29 cellular contexts compared by ENCODE assay signal in genomic region chr2:99373144-99373543, GRCh38.
"Had no signal": no experiment of that assay in that cellular context is flagged by ENCODE, and none has a peak within 500 bp of the region (broad histone marks: within the 10 kb centered on the region; RNA-seq: fewer than 3 reads in every experiment).

No MANE protein-coding gene starts in this region.

- H3K4me3 ChIP-seq: ascending aorta had no signal

- H3K9me3 Mint-ChIP-seq: effector memory CD8-positive, alpha-beta T cell had no signal

- H3K27me3 ChIP-seq: ascending aorta had no signal

- H3K27me3 Mint-ChIP-seq: activated CD4-positive, alpha-beta T cell treated with anti-CD3 and anti-CD28 coated beads, Interleukin-2, amount 10 ng/mL, durations not matched to agents 7 days and 5 days; activated CD8-positive, alpha-beta T cell treated with anti-CD3 and anti-CD28 coated beads for 36 hours; activated naive CD4-positive, alpha-beta T cell treated with anti-CD3 and anti-CD28 coated beads, Interleukin-2, amount 10 ng/mL, durations not matched to agents 7 days and 5 days; activated naive CD8-positive, alpha-beta T cell treated with anti-CD3 and anti-CD28 coated beads, Interleukin-2, amount 10 ng/mL, durations not matched to agents 7 days and 5 days; brain; central memory CD8-positive, alpha-beta T cell; effector memory CD8-positive, alpha-beta T cell had no signal

- H3K4me3 Mint-ChIP-seq: activated CD4-positive, alpha-beta T cell treated with anti-CD3 and anti-CD28 coated beads, Interleukin-2, amount 10 ng/mL, durations not matched to agents 7 days and 5 days; activated CD8-positive, alpha-beta T cell treated with anti-CD3 and anti-CD28 coated beads for 36 hours; activated naive CD4-positive, alpha-beta T cell treated with anti-CD3 and anti-CD28 coated beads, Interleukin-2, amount 10 ng/mL, durations not matched to agents 7 days and 5 days; activated naive CD8-positive, alpha-beta T cell treated with anti-CD3 and anti-CD28 coated beads, Interleukin-2, amount 10 ng/mL, durations not matched to agents 7 days and 5 days; activated T-cell treated with anti-CD3 and anti-CD28 coated beads, Interleukin-2, amount 50 U/mL, for 72 hours; brain; central memory CD8-positive, alpha-beta T cell; effector memory CD8-positive, alpha-beta T cell had no signal

- FAIRE-seq: bronchial epithelial cell, endometrium, frontal cortex had no signal

- H3K27ac Mint-ChIP-seq: activated CD4-positive, alpha-beta T cell treated with anti-CD3 and anti-CD28 coated beads, Interleukin-2, amount 10 ng/mL, durations not matched to agents 7 days and 5 days; activated CD8-positive, alpha-beta T cell treated with anti-CD3 and anti-CD28 coated beads for 36 hours; activated naive CD4-positive, alpha-beta T cell treated with anti-CD3 and anti-CD28 coated beads, Interleukin-2, amount 10 ng/mL, durations not matched to agents 7 days and 5 days; activated naive CD8-positive, alpha-beta T cell treated with anti-CD3 and anti-CD28 coated beads, Interleukin-2, amount 10 ng/mL, durations not matched to agents 7 days and 5 days; activated T-cell treated with anti-CD3 and anti-CD28 coated beads, Interleukin-2, amount 50 U/mL, for 72 hours; brain had no signal

- DNase-seq: activated CD4-positive, alpha-beta T cell treated with anti-CD3 and anti-CD28 coated beads for 4 hours; activated CD4-positive, alpha-beta T cell treated with anti-CD3 and anti-CD28 coated beads, Interleukin-2, amount 10 ng/mL, durations not matched to agents 7 days and 5 days; activated CD4-positive, alpha-beta T cell treated with anti-CD3 and anti-CD28 coated beads, Interleukin-2, amount 50 U/mL, for 4 hours; activated CD4-positive, CD25-positive, alpha-beta regulatory T cell; activated CD4-positive, CD25-positive, alpha-beta regulatory T cell treated with anti-CD3 and anti-CD28 coated beads, Interleukin-2, amount 50 U/mL, for 72 hours; activated CD8-positive, alpha-beta memory T cell treated with anti-CD3 and anti-CD28 coated beads for 24 hours; activated CD8-positive, alpha-beta T cell treated with anti-CD3 and anti-CD28 coated beads for 36 hours; activated gamma-delta T cell; activated naive CD4-positive, alpha-beta T cell; activated naive CD4-positive, alpha-beta T cell treated with anti-CD3 and anti-CD28 coated beads, Interleukin-2, amount 10 ng/mL, durations not matched to agents 7 days and 5 days; activated naive CD8-positive, alpha-beta T cell treated with anti-CD3 and anti-CD28 coated beads, Interleukin-2, amount 10 ng/mL, durations not matched to agents 7 days and 5 days; activated T-cell treated with anti-CD3 and anti-CD28 coated beads, Interleukin-2, amount 50 U/mL, for 1 hour; activated T-cell treated with anti-CD3 and anti-CD28 coated beads, Interleukin-2, amount 50 U/mL, for 72 hours; cortex of kidney; dermis blood vessel endothelial cell; effector CD4-positive, alpha-beta T cell; effector memory CD8-positive, alpha-beta T cell; foreskin fibroblast; head of caudate nucleus; hippocampal formation; T-helper 2 cell had no signal

- H3K4me1 Mint-ChIP-seq: brain; central memory CD8-positive, alpha-beta T cell had no signal

- H3K27ac ChIP-seq: ascending aorta had no signal

- ATAC-seq: activated CD8-positive, alpha-beta T cell treated with anti-CD3 and anti-CD28 coated beads for 36 hours; activated naive CD4-positive, alpha-beta T cell treated with anti-CD3 and anti-CD28 coated beads, Interleukin-2, amount 50 U/mL, for 72 hours; activated T-cell treated with anti-CD3 and anti-CD28 coated beads, Interleukin-2, amount 50 U/mL, for 72 hours; effector memory CD8-positive, alpha-beta T cell; esophagus mucosa had no signal

- H3K4me1 ChIP-seq: ascending aorta had no signal
